ENCODE assay signal across 14 cellular contexts in the genomic region with DNA sequence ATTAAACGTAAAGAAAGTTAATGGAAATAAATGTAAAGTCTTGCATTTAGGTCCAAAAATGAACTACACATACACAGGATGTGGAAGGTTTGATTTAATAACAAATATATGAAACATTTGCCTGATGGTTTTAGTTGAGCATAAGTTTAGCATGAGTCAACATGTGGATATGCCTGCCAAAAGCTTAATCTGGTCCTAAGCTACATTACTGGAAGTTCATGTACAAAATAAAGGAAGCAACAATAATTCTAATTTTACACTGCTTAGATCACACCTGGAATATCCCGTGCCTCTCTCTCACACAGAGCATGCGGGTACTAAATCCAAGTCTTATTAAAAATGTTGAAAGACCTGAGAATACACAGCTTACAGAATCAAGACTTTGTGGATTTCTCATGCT.
DNase-seq lines count a peak whose midpoint lies in the region; ATAC-seq, FAIRE-seq and TF ChIP-seq lines count a peak whose summit lies in the region.
"Had no signal": no experiment of that assay in that cellular context is flagged by ENCODE, and none has a peak within 500 bp of the region (broad histone marks: within the 10 kb centered on the region; RNA-seq: fewer than 3 reads in every experiment).

No MANE protein-coding gene starts in this region.

- BruUV-seq in endothelial cell of umbilical vein (replicated peaks; lab: Mats Ljungman, UMichigan) = no TSS peak

- peaks cover 26% of the 10 kb centered on the region for H3K4me1 ChIP-seq in endothelial cell of umbilical vein (ENCODE audit: control insufficient read depth, extremely low read depth, insufficient read depth, low read length)

- peak overlapping the region; percentile 54 for H3K27ac ChIP-seq in endothelial cell of umbilical vein (ENCODE audit: insufficient read depth, low read depth, low read length)
- H3K27ac ChIP-seq: body of pancreas, esophagus squamous epithelium had no signal

- H3K36me3 ChIP-seq in MG63 = no peaks in the 10 kb centered on the region
- H3K36me3 ChIP-seq in endothelial cell of umbilical vein (ENCODE audit: control insufficient read depth in 2 of 2, extremely low read depth in 1 of 2, insufficient read depth in 2 of 2, low read length in 2 of 2) = peaks cover 0 to 3% of the 10 kb centered on the region in 2 experiments
- H3K36me3 ChIP-seq: esophagus squamous epithelium had no signal

- no peaks in the 10 kb centered on the region for H3K79me2 ChIP-seq in endothelial cell of umbilical vein (ENCODE audit: control insufficient read depth, insufficient read depth, low read length)

- DNase-seq in Ammon's horn (ENCODE audit: low spot score) (peak; percentile 22), MG63 (peak; percentile 45), endothelial cell of umbilical vein (ENCODE audit: low read depth, low spot score) (peak; percentile 87), non-pigmented ciliary epithelial cell (ENCODE audit: low read depth) (peak; percentile 79), NCI-H510A (lab: John Stamatoyannopoulos, UW) (no peak), NCI-H82 treated with DMSO at 0.1 percent for 48 hours (lab: John Stamatoyannopoulos, UW; ENCODE audit: unreplicated experiment) (no peak), NAMALWA (ENCODE audit: low spot score) (no peak)
- DNase-seq: activated CD4-positive, CD25-positive, alpha-beta regulatory T cell treated with anti-CD3 and anti-CD28 coated beads, Interleukin-2, amount 50 U/mL, for 72 hours; activated T-cell treated with anti-CD3 and anti-CD28 coated beads, Interleukin-2, amount 50 U/mL, for 1 hour; body of pancreas; esophagus squamous epithelium; NCI-H146; NCI-H774 had no signal

- ATAC-seq in GM21526 (IDR thresholded peaks at IDR 0.05; ENCODE audit: low FRiP score, unreplicated experiment) = no peak
- ATAC-seq: body of pancreas had no signal

- TF ChIP-seq CTCF in endothelial cell of umbilical vein (IDR thresholded peaks at IDR 0.05; ENCODE audit: extremely low read depth in 1 of 2, insufficient read depth in 1 of 2, low read depth in 1 of 2, low read length in 2 of 2) = no peak

- no peak overlapping the region for H3K9ac ChIP-seq in endothelial cell of umbilical vein (replicated peaks; ENCODE audit: extremely low read depth, insufficient read depth, low read length)

- POLR2A ChIA-PET in endothelial cell of umbilical vein (lab: Charles Lee) = interaction anchor here (0.6 to 0.9 kb wide), 2 partner anchors 276 to 747 kb away, joined by 3 to 13 read pairs; a partner anchor contains a TSS

- H3K9me1 ChIP-seq in endothelial cell of umbilical vein (replicated peaks; ENCODE audit: control insufficient read depth, extremely low read depth, insufficient read depth, low read length) = no peaks in the 10 kb centered on the region

- no peak for TF ChIP-seq POLR2A in endothelial cell of umbilical vein (IDR thresholded peaks at IDR 0.05; ENCODE audit: low read depth, low read length)

- H3K9me3 ChIP-seq in MG63 (no peaks in the 10 kb centered on the region), endothelial cell of umbilical vein (replicated peaks; ENCODE audit: control insufficient read depth, insufficient read depth, low read length) (no peaks in the 10 kb centered on the region)
- H3K9me3 ChIP-seq: body of pancreas, esophagus squamous epithelium had no signal

- intact Hi-C loops in endothelial cell of umbilical vein (cut with micrococcal nuclease) = loop anchor here (1.0 to 10.0 kb wide), 2 partner anchors 31 to 1081 kb away; no protein-coding TSS in a partner anchor

- CTCF ChIA-PET in endothelial cell of umbilical vein (lab: Charles Lee) = interaction anchor here (1.0 to 2.4 kb wide), 5 partner anchors 15 to 1146 kb away, joined by 3 to 11 read pairs (median 3); no protein-coding TSS in a partner anchor

- no peaks in the 10 kb centered on the region for H4K20me1 ChIP-seq in endothelial cell of umbilical vein (replicated peaks; ENCODE audit: control insufficient read depth, extremely low read depth, insufficient read depth, low read length)

- H3K4me2 ChIP-seq in endothelial cell of umbilical vein (ENCODE audit: insufficient read depth, low read length) = peak overlapping the region; percentile 69

- H2AFZ ChIP-seq in endothelial cell of umbilical vein (ENCODE audit: low read depth, low read length) = no peak overlapping the region

- no peak for FAIRE-seq in endothelial cell of umbilical vein (lab: Jason Lieb, UNC)

- dilution Hi-C loops in endothelial cell of umbilical vein (cut with MboI; ENCODE audit: extremely low pct_ligation_motif_present, low sequenced_read_pairs) = no loop called here

- H3K4me3 ChIP-seq in MG63 (no peak overlapping the region), endothelial cell of umbilical vein (replicated peaks in 1 of 3; ENCODE audit: insufficient read depth in 1 of 3, low read depth in 1 of 3, low read length in 3 of 3) (no peak overlapping the region)
- H3K4me3 ChIP-seq: body of pancreas, esophagus squamous epithelium had no signal

- H3K27me3 ChIP-seq in MG63 = no peaks in the 10 kb centered on the region
- H3K27me3 ChIP-seq in endothelial cell of umbilical vein (ENCODE audit: control insufficient read depth in 2 of 2, insufficient read depth in 2 of 2, low read length in 2 of 2) = no peaks in the 10 kb centered on the region
- H3K27me3 ChIP-seq: body of pancreas, esophagus squamous epithelium had no signal

TF ChIP-seq in endothelial cell of umbilical vein, 7 proteins besides CTCF, POLR2A, EP300 and RAD21:
- no peak for TF ChIP-seq EZH2 (IDR thresholded peaks at IDR 0.05; ENCODE audit: borderline replicate concordance, low read depth, low read length, severe bottlenecking)
- peak; percentile 32 for TF ChIP-seq JUN (IDR thresholded peaks at IDR 0.05; ENCODE audit: borderline replicate concordance, insufficient read depth, insufficient read length, low read depth)
- TF ChIP-seq, protein P1, sequence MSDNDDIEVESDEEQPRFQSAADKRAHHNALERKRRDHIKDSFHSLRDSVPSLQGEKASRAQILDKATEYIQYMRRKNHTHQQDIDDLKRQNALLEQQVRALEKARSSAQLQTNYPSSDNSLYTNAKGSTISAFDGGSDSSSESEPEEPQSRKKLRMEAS (IDR thresholded peaks at IDR 0.05; ENCODE audit: insufficient read depth, insufficient read length) = no peak
- TF ChIP-seq MYC (IDR thresholded peaks at IDR 0.05; ENCODE audit: low read depth, low read length) = no peak
- TF ChIP-seq FOS (IDR thresholded peaks at IDR 0.05; ENCODE audit: borderline replicate concordance, insufficient read depth, low read length) = peak; percentile 51
- no peak for TF ChIP-seq POLR2AphosphoS5 (IDR thresholded peaks at IDR 0.05; ENCODE audit: insufficient read depth, low read depth, low read length)

Comparison
In these comparisons a context has a peak if more than half of its experiments do, and no peak if none do; other contexts are left out.
1. DNase-seq: peak in Ammon's horn (single experiment), MG63 (single experiment), endothelial cell of umbilical vein (single experiment) and non-pigmented ciliary epithelial cell (single experiment); none in NCI-H510A (single experiment), NCI-H82 treated with DMSO at 0.1 percent for 48 hours (single experiment) and NAMALWA (single experiment).